Comparison of ENCODE assay signal across 8 cellular contexts in genomic region chr11:128687321-128687720, GRCh38. TPM values are rescaled to one million over a fixed set of nuclear protein-coding genes. Genes with fewer than 3 reads are reported as not detected.
DNase-seq lines count a peak whose midpoint lies in the region; ATAC-seq and TF ChIP-seq lines count a peak whose summit lies in the region.

No MANE protein-coding gene starts in this region.

- H3K4me3 Mint-ChIP-seq in Calu3 (ENCODE audit: low read depth, unreplicated experiment), result peak overlapping the region; percentile 36
- peak overlapping the region; percentile 47 for H3K4me3 Mint-ChIP-seq in endodermal cell

- H3K36me3 Mint-ChIP-seq in Calu3 (ENCODE audit: insufficient read depth, unreplicated experiment) (no peaks in the 10 kb centered on the region), endodermal cell (ENCODE audit: low read depth) (no peaks in the 10 kb centered on the region)

- no peak overlapping the region for H4K5ac ChIP-seq in IMR-90 (ENCODE audit: low read depth, low read length)

- TF ChIP-seq CTCF in Calu3 (IDR thresholded peaks at IDR 0.05; ENCODE audit: unreplicated experiment) (no peak), IMR-90 (conservative IDR thresholded peaks at IDR 0.05; ENCODE audit: low read depth, low read length) (no peak), endodermal cell (conservative IDR thresholded peaks at IDR 0.05) (no peak)

- peaks cover 91% of the 10 kb centered on the region for H3K27me3 ChIP-seq in IMR-90 (ENCODE audit: control insufficient read depth, insufficient read depth, low read length)
- H3K27me3 ChIP-seq in endodermal cell (ENCODE audit: control insufficient read depth, insufficient read depth, low read length, poor library complexity, severe bottlenecking), result peaks cover 100% of the 10 kb centered on the region
- H3K27me3 ChIP-seq in neuronal stem cell (ENCODE audit: control insufficient read depth in 3 of 3, insufficient read depth in 3 of 3, low read depth in 1 of 3, low read length in 3 of 3), result peaks cover 71 to 98% (median 95%) of the 10 kb centered on the region in 3 experiments

- H3K9me3 ChIP-seq in IMR-90 (ENCODE audit: control insufficient read depth, insufficient read depth, low read length) (peaks cover 1% of the 10 kb centered on the region; the same call in 1 of the 2 replicates), endodermal cell (ENCODE audit: control insufficient read depth, low read length) (no peaks in the 10 kb centered on the region), neuronal stem cell (replicated peaks in 1 of 2; ENCODE audit: control insufficient read depth in 2 of 2, insufficient read depth in 1 of 2, low read depth in 1 of 2, low read length in 2 of 2) (peaks cover 6 to 21% of the 10 kb centered on the region in 2 donors)

- no peaks in the 10 kb centered on the region for H3K79me1 ChIP-seq in IMR-90 (ENCODE audit: low read depth in 1 of 2, low read length in 2 of 2)
- no peaks in the 10 kb centered on the region for H3K79me1 ChIP-seq in neuronal stem cell (ENCODE audit: low read depth, low read length)

- H2BK20ac ChIP-seq in IMR-90 (ENCODE audit: low read depth, low read length), result no peak overlapping the region

- H3K36me3 ChIP-seq in IMR-90 (ENCODE audit: control insufficient read depth, insufficient read depth, low read length) (no peaks in the 10 kb centered on the region), endodermal cell (ENCODE audit: control insufficient read depth, insufficient read depth, low read length) (no peaks in the 10 kb centered on the region), neuronal stem cell (replicated peaks in 1 of 2; ENCODE audit: control insufficient read depth in 2 of 2, insufficient read depth in 2 of 2, low read length in 2 of 2) (no peaks in the 10 kb centered on the region)

- no peak overlapping the region for H4K91ac ChIP-seq in IMR-90 (ENCODE audit: insufficient read depth, low read depth, low read length)
- H4K91ac ChIP-seq in neuronal stem cell (ENCODE audit: low read depth, low read length, poor library complexity), result no peak overlapping the region

- peaks cover 5% of the 10 kb centered on the region for H3K9me3 Mint-ChIP-seq in Calu3 (ENCODE audit: low read depth, unreplicated experiment)
- H3K9me3 Mint-ChIP-seq in endodermal cell, result no peaks in the 10 kb centered on the region

- no peaks in the 10 kb centered on the region; the same call in 1 of the 2 replicates for H3K9me1 ChIP-seq in IMR-90 (ENCODE audit: insufficient read depth, low read length)

- CTCF ChIA-PET in Calu3 (lab: Charles Lee) (no interaction called here), IMR-90 (lab: Yijun Ruan, JAX) (interaction anchor here (0.6 kb wide), 1 partner anchor 167 kb away, joined by 3 read pairs; no protein-coding TSS in a partner anchor)

- DNase-seq in Calu3 (peak; percentile 19), IMR-90 (no peak), endodermal cell (peak; percentile 87), neuronal stem cell (ENCODE audit: low spot score) (no peak), NCI-H2227 treated with DMSO at 0.1 percent for 48 hours (lab: John Stamatoyannopoulos, UW) (no peak), OCI-M2 (lab: John Stamatoyannopoulos, UW; ENCODE audit: unreplicated experiment) (no peak)

- H2AK9ac ChIP-seq in IMR-90 (replicated peaks; ENCODE audit: low read depth, low read length, poor library complexity), result no peak overlapping the region

- H3K4ac ChIP-seq in IMR-90 (ENCODE audit: low read depth, low read length) (no peak overlapping the region), neuronal stem cell (ENCODE audit: low read length) (no peak overlapping the region)

- H2BK15ac ChIP-seq in IMR-90 (ENCODE audit: low read depth, low read length) (no peak overlapping the region), neuronal stem cell (ENCODE audit: low read length) (no peak overlapping the region)

- H3K14ac ChIP-seq in IMR-90 (replicated peaks; ENCODE audit: low read depth, low read length) (no peak overlapping the region), neuronal stem cell (ENCODE audit: low read length) (no peak overlapping the region)

- H2AK5ac ChIP-seq in IMR-90 (ENCODE audit: low read depth, low read length) (no peak overlapping the region), neuronal stem cell (ENCODE audit: low read depth, low read length) (no peak overlapping the region)

- intact Hi-C loops in Calu3 (cut with micrococcal nuclease; ENCODE audit: unreplicated experiment) (no loop called here), IMR-90 (cut with micrococcal nuclease) (no loop called here)

- H3K9ac ChIP-seq in IMR-90 (ENCODE audit: low read depth, low read length) (no peak overlapping the region), endodermal cell (ENCODE audit: extremely low read depth, low read length, poor library complexity, severe bottlenecking) (no peak overlapping the region), neuronal stem cell (ENCODE audit: low read depth, low read length, poor library complexity) (no peak overlapping the region)

- no peak overlapping the region for H3K27ac Mint-ChIP-seq in Calu3 (ENCODE audit: unreplicated experiment)
- H3K27ac Mint-ChIP-seq in endodermal cell, result no peak overlapping the region

- no peak overlapping the region for H3K18ac ChIP-seq in IMR-90 (ENCODE audit: low read depth, low read length)
- H3K18ac ChIP-seq in neuronal stem cell (ENCODE audit: low read length), result no peak overlapping the region

- H3K56ac ChIP-seq in IMR-90 (ENCODE audit: extremely low read depth, insufficient read depth, low read length), result no peak overlapping the region

- TF ChIP-seq RAD21 in IMR-90 (IDR thresholded peaks at IDR 0.05; ENCODE audit: low read length), result no peak

- no peak overlapping the region for H4K8ac ChIP-seq in IMR-90 (ENCODE audit: low read depth in 2 of 2, low read length in 2 of 2)
- H4K8ac ChIP-seq in neuronal stem cell (ENCODE audit: low read depth, low read length), result no peak overlapping the region

- H3K27me3 Mint-ChIP-seq in Calu3 (ENCODE audit: unreplicated experiment) (peaks cover 54% of the 10 kb centered on the region), endodermal cell (ENCODE audit: insufficient read depth) (peaks cover 100% of the 10 kb centered on the region)

- POLR2A ChIA-PET in IMR-90 (lab: Charles Lee; ENCODE audit: unreplicated experiment), result no interaction called here

- BruUV-seq in Calu3 (replicated peaks; lab: Mats Ljungman, UMichigan) (no TSS peak), IMR-90 (replicated peaks; lab: Mats Ljungman, UMichigan) (no TSS peak)

- H3K4me1 ChIP-seq in IMR-90 (ENCODE audit: control insufficient read depth, insufficient read depth, low read length) (peaks cover 2% of the 10 kb centered on the region), endodermal cell (ENCODE audit: control insufficient read depth, insufficient read depth, low read length) (peaks cover 2% of the 10 kb centered on the region), neuronal stem cell (ENCODE audit: control insufficient read depth in 2 of 2, insufficient read depth in 1 of 2, low read depth in 1 of 2, low read length in 2 of 2) (peaks cover 11 to 28% of the 10 kb centered on the region in 2 donors)

- peak overlapping the region; percentile 62 for H3K4me2 ChIP-seq in IMR-90 (ENCODE audit: low read depth, low read length)
- H3K4me2 ChIP-seq in neuronal stem cell (ENCODE audit: insufficient read depth, low read length, poor library complexity, severe bottlenecking), result peak overlapping the region; percentile 52

- H2AFZ ChIP-seq in IMR-90 (replicated peaks; ENCODE audit: low read length, poor library complexity), result peak overlapping the region; percentile 79
- peak overlapping the region; percentile 50 for H2AFZ ChIP-seq in neuronal stem cell (ENCODE audit: low read length)

- 6% methylated on average over 10 of the region's 19 CpGs; no CpG with 5 or more reads in 1 of the 2 experiments for WGBS in IMR-90 (ENCODE audit: extremely low coverage in 2 of 2, insufficient read length in 1 of 2), 2 experiments
- 3 to 18% methylated on average over 5 to 19 of the region's 19 CpGs for WGBS in endodermal cell (ENCODE audit: insufficient coverage in 1 of 2, insufficient read length in 1 of 2), 2 experiments
- no CpG with 5 or more reads among the region's 19 CpGs for WGBS in neuronal stem cell (ENCODE audit: extremely low coverage in 2 of 2, insufficient read length in 2 of 2, insufficient replicate concordance in 1 of 2), 2 donors

- H2BK5ac ChIP-seq in IMR-90 (ENCODE audit: low read depth, low read length, poor library complexity, severe bottlenecking) (no peak overlapping the region), neuronal stem cell (ENCODE audit: low read length) (no peak overlapping the region)

- H3K4me1 Mint-ChIP-seq in Calu3 (ENCODE audit: low read depth, unreplicated experiment), result no peaks in the 10 kb centered on the region
- peaks cover 49% of the 10 kb centered on the region for H3K4me1 Mint-ChIP-seq in endodermal cell

- peak; percentile 71 for ATAC-seq in IMR-90 (ENCODE audit: low read depth)
- no peak for ATAC-seq in GM21423 (IDR thresholded peaks at IDR 0.05; ENCODE audit: unreplicated experiment)
- no peak for ATAC-seq in HG03565 (IDR thresholded peaks at IDR 0.05; ENCODE audit: unreplicated experiment)

- no peaks in the 10 kb centered on the region for H4K20me1 ChIP-seq in IMR-90 (ENCODE audit: insufficient read depth, low read length)

- H2BK120ac ChIP-seq in IMR-90 (ENCODE audit: low read depth, low read length) (no peak overlapping the region), neuronal stem cell (ENCODE audit: low read depth, low read length) (no peak overlapping the region)

- peak overlapping the region; percentile 10; the same call in 1 of the 2 replicates for H3K4me3 ChIP-seq in IMR-90 (ENCODE audit: insufficient read depth, low read depth, low read length)
- H3K4me3 ChIP-seq in endodermal cell (ENCODE audit: low read length), result peak overlapping the region; percentile 65
- H3K4me3 ChIP-seq in neuronal stem cell (ENCODE audit: low read length in 2 of 2), result peak overlapping the region in 1 of 2 donors; percentile 11

- no peak overlapping the region for H3K27ac ChIP-seq in IMR-90 (ENCODE audit: insufficient read depth, low read length)
- no peak overlapping the region for H3K27ac ChIP-seq in endodermal cell (ENCODE audit: low read depth, low read length)
- no peak overlapping the region for H3K27ac ChIP-seq in neuronal stem cell (replicated peaks; ENCODE audit: low read length)

- TF ChIP-seq POLR2A in IMR-90 (IDR thresholded peaks at IDR 0.05; ENCODE audit: low read depth, low read length), result no peak

- no peak overlapping the region for H2BK12ac ChIP-seq in neuronal stem cell (ENCODE audit: low read length)

- dilution Hi-C loops in IMR-90 (cut with HindIII; ENCODE audit: low sequenced_read_pairs, unreplicated experiment), result no loop called here

- H3K23ac ChIP-seq in IMR-90 (ENCODE audit: low read depth, low read length) (peak overlapping the region; percentile 33; the same call in 1 of the 2 replicates), neuronal stem cell (ENCODE audit: low read depth, low read length, poor library complexity) (no peak overlapping the region)

- in situ Hi-C loops in IMR-90 (cut with MboI; ENCODE audit: low sequenced_read_pairs), result no loop called here

RNA-seq across cellular contexts. Expression of gene FLI1, which starts 6.6 kb away (rescaled TPM):
- total RNA-seq in Calu3 (2022) (0.17 TPM in 1 of 2 replicates, not detected in the other), IMR-90 (2012; rRNA removed) (11.5 and 13.3 TPM in 2 replicates), endodermal cell (under 1 TPM in 1 of 2 donors, not detected in 1; 0.20 TPM)
- polyA plus RNA-seq in IMR-90 (2012; rRNA removed), result 14.2 and 20.9 TPM in 2 replicates
- polyA plus RNA-seq in IMR-90 (2012; cell fraction: cytosol; rRNA removed), result 3.5 and 8.3 TPM in 2 replicates
- polyA plus RNA-seq in IMR-90 (2012; cell fraction: nucleus; rRNA removed; ENCODE audit: low replicate concordance), result 12.1 and 15.7 TPM in 2 replicates
- 2.2 TPM for polyA plus RNA-seq in endodermal cell (2013, experiment 1 of 2)
- 2.0 TPM for polyA plus RNA-seq in endodermal cell (2013, experiment 2 of 2)
- 0.06 TPM for polyA plus RNA-seq in neuronal stem cell (2013, experiment 1 of 2)
- polyA plus RNA-seq in neuronal stem cell (2013, experiment 2 of 2), result 0.03 TPM

Comparison
In these comparisons a context has a peak if more than half of its experiments do, and no peak if none do; other contexts are left out.
1. DNase-seq: peak in Calu3 (single experiment) and endodermal cell (single experiment); none in IMR-90 (single experiment), neuronal stem cell (single experiment), NCI-H2227 treated with DMSO at 0.1 percent for 48 hours (single experiment) and OCI-M2 (single experiment).
2. RNA of gene FLI1, which starts 6.6 kb away (total RNA-seq): 11.5 to 13.3 TPM in IMR-90; 0.20 TPM in endodermal cell and 0.17 TPM in Calu3; every median in the first group is over 10 times any median in the second.